8 cellular contexts compared by ENCODE assay signal in genomic region chr16:85027968-85028637, GRCh38. TPM values are rescaled to one million over a fixed set of nuclear protein-coding genes. Genes with fewer than 3 reads are reported as not detected.
DNase-seq lines count a peak whose midpoint lies in the region; ATAC-seq and TF ChIP-seq lines count a peak whose summit lies in the region.

No MANE protein-coding gene starts in this region.

- H3K27me3 ChIP-seq in right lobe of liver (no peaks in the 10 kb centered on the region), testis (no peaks in the 10 kb centered on the region)

- H3K27me3 Mint-ChIP-seq in MCF 10A (ENCODE audit: insufficient read depth, unreplicated experiment), result no peaks in the 10 kb centered on the region

- intact Hi-C loops in MCF 10A (cut with micrococcal nuclease), result loop anchor here (1.0 to 2.0 kb wide), 2 partner anchors 34 to 59 kb away; no protein-coding TSS in a partner anchor
- intact Hi-C loops in right lobe of liver (cut with DNase I), result no loop called here
- intact Hi-C loops in testis (cut with DNase I; ENCODE audit: low total_unique reads), result no loop called here

- no peaks in the 10 kb centered on the region for H3K36me3 ChIP-seq in right lobe of liver
- H3K36me3 ChIP-seq in testis (ENCODE audit: low read depth, missing control alignments), result no peaks in the 10 kb centered on the region

- H3K9me3 ChIP-seq in right lobe of liver (no peaks in the 10 kb centered on the region), testis (no peaks in the 10 kb centered on the region)

- CTCF ChIA-PET in MCF 10A (lab: Yijun Ruan, JAX), result interaction anchor here (0.5 to 1.6 kb wide), 5 partner anchors 14 to 502 kb away, joined by 3 to 7 read pairs (median 3); no protein-coding TSS in a partner anchor

- H3K36me3 Mint-ChIP-seq in MCF 10A (ENCODE audit: insufficient read depth, unreplicated experiment), result peaks cover 8% of the 10 kb centered on the region

- H3K27ac ChIP-seq in right lobe of liver (peak overlapping the region; percentile 61 to 82 (median 75)), testis (peak overlapping the region; percentile 87 to 94)

- H3K27ac Mint-ChIP-seq in MCF 10A (ENCODE audit: low read depth, unreplicated experiment), result peak overlapping the region; percentile 78

- H3K9me3 Mint-ChIP-seq in MCF 10A (ENCODE audit: unreplicated experiment), result no peaks in the 10 kb centered on the region

- 4% methylated on average over 21 of the region's 41 CpGs for WGBS in right lobe of liver (ENCODE audit: insufficient coverage, low coverage, low lambda C conversion rate, missing lambda C conversion rate)
- 2 to 3% methylated on average over 24 to 39 of the region's 41 CpGs for WGBS in testis, 2 donors

- peak; percentile 36 for ATAC-seq in GM21717 (IDR thresholded peaks at IDR 0.05; ENCODE audit: unreplicated experiment)
- ATAC-seq in right lobe of liver, result peak in 3 of 4 donors; percentile 5 to 24 (median 18)

- H3K4me1 Mint-ChIP-seq in MCF 10A (ENCODE audit: insufficient read depth, unreplicated experiment), result peaks cover 18% of the 10 kb centered on the region

- TF ChIP-seq CTCF in NB4 (IDR thresholded peaks at IDR 0.05; ENCODE audit: low read depth, low read length) (no peak), MCF 10A (IDR thresholded peaks at IDR 0.05; ENCODE audit: unreplicated experiment) (no peak), right lobe of liver (IDR thresholded peaks at IDR 0.05) (peak in 1 of 4 donors; percentile 14), testis (IDR thresholded peaks at IDR 0.05) (no peak)

- H3K4me3 Mint-ChIP-seq in MCF 10A (ENCODE audit: unreplicated experiment), result peak overlapping the region; percentile 84

- peak overlapping the region; percentile 41 for H3K4me3 ChIP-seq in NB4 (ENCODE audit: low read depth, low read length)
- peak overlapping the region; percentile 64 to 81 (median 69) for H3K4me3 ChIP-seq in right lobe of liver
- H3K4me3 ChIP-seq in testis, result peak overlapping the region; percentile 92 to 93

- no TSS peak for BruUV-seq in MCF 10A (replicated peaks; lab: Mats Ljungman, UMichigan)

- peaks cover 0 to 14% (median 0%) of the 10 kb centered on the region in 4 donors for H3K4me1 ChIP-seq in right lobe of liver
- peaks cover 26% of the 10 kb centered on the region for H3K4me1 ChIP-seq in testis

- DNase-seq in EH (ENCODE audit: low read depth) (peak; percentile 12), NB4 (ENCODE audit: low read depth) (no peak), MCF 10A (ENCODE audit: unreplicated experiment) (no peak), right lobe of liver (peak in 1 of 3 donors; percentile 60), testis (no peak), MV-4-11 (lab: John Stamatoyannopoulos, UW) (no peak), NCI-H1436 (lab: John Stamatoyannopoulos, UW) (no peak)

- POLR2A ChIA-PET in MCF 10A (lab: Yijun Ruan, JAX), result interaction anchor here (0.7 to 6.1 kb wide), 15 partner anchors 8 to 586 kb away, joined by 3 to 163 read pairs (median 5); partner anchors contain the start of genes GSE1 and ZDHHC7

- TF ChIP-seq POLR2A in NB4 (IDR thresholded peaks at IDR 0.05; ENCODE audit: extremely low read depth, insufficient read length), result no peak
- TF ChIP-seq POLR2A in right lobe of liver (IDR thresholded peaks at IDR 0.05), result no peak
- no peak for TF ChIP-seq POLR2A in testis (IDR thresholded peaks at IDR 0.05)

RNA-seq across cellular contexts. Expression of gene KIAA0513, which starts 0.5 kb away (rescaled TPM):
- total RNA-seq in MCF 10A (2022) (4.2 and 4.9 TPM in 2 replicates), right lobe of liver (1 to 10 TPM; 2.6 to 7.4 (median 4.7) TPM), testis (10 to 100 TPM; 18.4 to 18.7 TPM)
- 9.8 TPM for polyA plus RNA-seq in testis (ENCODE audit: insufficient read depth, low read depth, low replicate concordance)

RNA-seq across cellular contexts. Expression of gene ZDHHC7, which starts 16.8 kb away (rescaled TPM):
- total RNA-seq in MCF 10A (2022) (46.3 and 54.5 TPM in 2 replicates), right lobe of liver (10 to 100 TPM; 10.7 to 27.5 (median 19.0) TPM), testis (10 to 100 TPM; 35.0 to 42.7 TPM)
- 29.4 TPM for polyA plus RNA-seq in testis (ENCODE audit: insufficient read depth, low read depth, low replicate concordance)

Comparison
In these comparisons a context has a peak if more than half of its experiments do, and no peak if none do; other contexts are left out.
1. H3K4me3 ChIP-seq: peak in every context shown above with its lines; median percentile 92 in testis; 69 in right lobe of liver; 41 in NB4.